ENCODE assay signal across 27 cellular contexts in the genomic region with DNA sequence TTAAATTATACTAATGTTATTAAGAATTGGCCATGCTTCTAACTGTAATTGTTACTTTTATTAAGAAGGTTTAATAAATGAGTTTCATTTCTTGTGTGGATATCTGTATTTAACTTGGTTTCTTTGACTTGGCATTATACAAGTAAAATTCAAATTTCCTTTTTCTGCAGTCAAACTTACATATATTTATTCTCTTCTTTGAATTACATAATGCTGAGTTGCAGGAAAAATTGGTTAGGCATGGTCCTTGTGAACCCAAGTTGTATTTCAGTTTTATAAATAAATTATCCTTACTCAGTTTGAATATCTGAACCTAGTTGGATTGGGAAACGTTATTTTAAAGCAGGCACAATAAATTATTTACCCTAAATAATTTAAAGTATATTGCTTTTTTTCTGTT.
"Had no signal": no experiment of that assay in that cellular context is flagged by ENCODE, and none has a peak within 500 bp of the region (broad histone marks: within the 10 kb centered on the region; RNA-seq: fewer than 3 reads in every experiment).

No MANE protein-coding gene starts in this region.

- H2AFZ ChIP-seq: neural progenitor cell, parathyroid adenoma had no signal

- H3K4me3 ChIP-seq: esophagus muscularis mucosa, left lung, lower lobe of right lung, neural progenitor cell, psoas muscle, smooth muscle cell, suprapubic skin, tibial artery had no signal

- FAIRE-seq: bronchial epithelial cell had no signal

- DNase-seq: activated CD4-positive, alpha-beta T cell treated with anti-CD3 and anti-CD28 coated beads for 1 hour; activated CD4-positive, alpha-beta T cell treated with anti-CD3 and anti-CD28 coated beads, Interleukin-2, amount 10 ng/mL, durations not matched to agents 7 days and 5 days; activated CD8-positive, alpha-beta T cell treated with anti-CD3 and anti-CD28 coated beads for 36 hours; activated T-cell treated with anti-CD3 and anti-CD28 coated beads, Interleukin-2, amount 50 U/mL, for 4 hours; anterior cingulate cortex; effector CD4-positive, alpha-beta T cell; foreskin melanocyte; left lung; lower lobe of right lung; mesendoderm; natural killer cell; occipital lobe; psoas muscle; stimulated activated CD4-positive, alpha-beta T cell treated with anti-CD3 and anti-CD28 coated beads, Interleukin-1b, Interleukin-23, amount 100 ng/mL, for 48 hours; stimulated activated CD4-positive, alpha-beta T cell treated with anti-CD3 and anti-CD28 coated beads, Interleukin-4, amount 100 ng/mL, for 4 hours; stimulated activated CD8-positive, alpha-beta memory T cell treated with anti-CD3 and anti-CD28 coated beads, Interleukin-4, amount 100 ng/mL, for 48 hours; stimulated activated naive B cell treated with anti-CD40 and anti-IgM and Interleukin-4, amounts not matched to agents 10 μg/mL and 1 μg/mL and 100 μg/mL, for 72 hours; T1000; tibial artery had no signal

- ATAC-seq: activated CD8-positive, alpha-beta T cell treated with anti-CD3 and anti-CD28 coated beads for 36 hours; activated naive CD4-positive, alpha-beta T cell treated with anti-CD3 and anti-CD28 coated beads, Interleukin-2, amount 50 U/mL, for 72 hours; activated T-cell treated with anti-CD3 and anti-CD28 coated beads, Interleukin-2, amount 50 U/mL, for 4 hours; left lung; lower lobe of right lung; natural killer cell; psoas muscle; WTC11 had no signal

- H3K9ac ChIP-seq: neural progenitor cell, parathyroid adenoma had no signal

- H3K9me3 ChIP-seq: esophagus muscularis mucosa, left lung, lower lobe of right lung, psoas muscle, suprapubic skin, tibial artery had no signal

- H3K27ac ChIP-seq: esophagus muscularis mucosa, left lung, lower lobe of right lung, neural progenitor cell, parathyroid adenoma, psoas muscle, suprapubic skin, tibial artery had no signal

- H3K27me3 ChIP-seq: esophagus muscularis mucosa, left lung, neural progenitor cell, suprapubic skin, tibial artery had no signal

- H3K4me1 ChIP-seq: lower lobe of right lung, parathyroid adenoma, suprapubic skin, tibial artery had no signal

- H3K36me3 ChIP-seq: esophagus muscularis mucosa, left lung, lower lobe of right lung, suprapubic skin, tibial artery had no signal

- H3K79me2 ChIP-seq: parathyroid adenoma had no signal

- H3K4me2 ChIP-seq: neural progenitor cell, smooth muscle cell had no signal
